Comparison of ENCODE assay signal across 27 cellular contexts in genomic region chr3:23966308-23966707, GRCh38. TPM values are rescaled to one million over a fixed set of nuclear protein-coding genes. Genes with fewer than 3 reads are reported as not detected.
A peak's percentile ranks its signal among the peaks of the same experiment; 100 is the strongest.
DNase-seq lines count a peak whose midpoint lies in the region; ATAC-seq and TF ChIP-seq lines count a peak whose summit lies in the region.
"Had no signal": no experiment of that assay in that cellular context is flagged by ENCODE, and none has a peak within 500 bp of the region (broad histone marks: within the 10 kb centered on the region; RNA-seq: fewer than 3 reads in every experiment).

No MANE protein-coding gene starts in this region.

- peak overlapping the region; percentile 17 for H3K27ac Mint-ChIP-seq in progenitor cell of endocrine pancreas
- H3K27ac Mint-ChIP-seq in activated CD4-positive, alpha-beta memory T cell treated with anti-CD3 and anti-CD28 coated beads for 36 hours = no peak overlapping the region
- H3K27ac Mint-ChIP-seq: activated CD4-positive, alpha-beta T cell treated with anti-CD3 and anti-CD28 coated beads, Interleukin-2, amount 10 ng/mL, durations not matched to agents 7 days and 5 days; CD4-positive, alpha-beta T cell; stimulated activated naive B cell treated with anti-CD40 and anti-IgM and Interleukin-4, amounts not matched to agents 10 μg/mL and 1 μg/mL and 100 μg/mL, for 72 hours had no signal

- CTCF ChIA-PET in activated CD4-positive, alpha-beta memory T cell treated with anti-CD3 and anti-CD28 coated beads for 36 hours (lab: Charles Lee) = interaction anchor here (0.7 kb wide), 1 partner anchor 504 kb away, joined by 3 read pairs; no protein-coding TSS in a partner anchor

- no peaks in the 10 kb centered on the region for H3K4me1 Mint-ChIP-seq in progenitor cell of endocrine pancreas (ENCODE audit: low read depth)
- peaks cover 9% of the 10 kb centered on the region for H3K4me1 Mint-ChIP-seq in activated CD4-positive, alpha-beta memory T cell treated with anti-CD3 and anti-CD28 coated beads for 36 hours (ENCODE audit: low read depth)
- H3K4me1 Mint-ChIP-seq: activated CD4-positive, alpha-beta T cell treated with anti-CD3 and anti-CD28 coated beads, Interleukin-2, amount 10 ng/mL, durations not matched to agents 7 days and 5 days had no signal

- no peak overlapping the region for H3K4me3 ChIP-seq in fibroblast of lung (replicated peaks in 1 of 4; ENCODE audit: control extremely low read depth in 1 of 4, insufficient read depth in 1 of 4, low read depth in 3 of 4, low read length in 4 of 4)
- H3K4me3 ChIP-seq: pancreas, Peyer's patch, SJSA1 had no signal

- no peak overlapping the region for H3K4me3 Mint-ChIP-seq in progenitor cell of endocrine pancreas (ENCODE audit: low read depth)
- H3K4me3 Mint-ChIP-seq in activated CD4-positive, alpha-beta memory T cell treated with anti-CD3 and anti-CD28 coated beads for 36 hours = no peak overlapping the region
- H3K4me3 Mint-ChIP-seq: activated CD4-positive, alpha-beta T cell treated with anti-CD3 and anti-CD28 coated beads, Interleukin-2, amount 10 ng/mL, durations not matched to agents 7 days and 5 days; CD4-positive, alpha-beta T cell; naive thymus-derived CD4-positive, alpha-beta T cell; stimulated activated naive B cell treated with anti-CD40 and anti-IgM and Interleukin-4, amounts not matched to agents 10 μg/mL and 1 μg/mL and 100 μg/mL, for 72 hours had no signal

- POLR2A ChIA-PET in activated CD4-positive, alpha-beta memory T cell treated with anti-CD3 and anti-CD28 coated beads for 36 hours (lab: Charles Lee) = no interaction called here

- DNase-seq in EL (peak; percentile 54), astrocyte of the hippocampus (ENCODE audit: low read depth, low spot score) (peak; percentile 41), fibroblast of lung (ENCODE audit: low read depth in 2 of 2) (peak; percentile 32 to 89), progenitor cell of endocrine pancreas (ENCODE audit: low spot score, unreplicated experiment) (no peak)
- no peak for DNase-seq in activated CD4-positive, alpha-beta memory T cell treated with anti-CD3 and anti-CD28 coated beads for 36 hours
- DNase-seq: activated CD4-positive, alpha-beta T cell treated with anti-CD3 and anti-CD28 coated beads, Interleukin-2, amount 10 ng/mL, durations not matched to agents 7 days and 5 days; activated CD8-positive, alpha-beta memory T cell treated with anti-CD3 and anti-CD28 coated beads, Interleukin-2, amount 50 U/mL, for 4 hours; activated effector memory CD4-positive, alpha-beta T cell treated with anti-CD3 and anti-CD28 coated beads, Interleukin-2, amount 50 U/mL, for 16 hours; CD4-positive, alpha-beta T cell; DMS153; GF-D8; left cardiac atrium; mesenchymal stem cell; naive thymus-derived CD4-positive, alpha-beta T cell; NCI-H1105 treated with DMSO at 0.1 percent for 48 hours; NCI-H2081 treated with DMSO at 0.1 percent for 48 hours; NCI-H510A treated with DMSO at 0.1 percent for 48 hours; pancreas; Peyer's patch; stimulated activated CD4-positive, alpha-beta T cell treated with anti-CD3 and anti-CD28 coated beads, Interleukin-2, amount 100 ng/mL, for 24 hours; stimulated activated naive B cell treated with anti-CD40 and anti-IgM and Interleukin-4, amounts not matched to agents 10 μg/mL and 1 μg/mL and 100 μg/mL, for 72 hours; T-helper 2 cell had no signal

- H3K9ac ChIP-seq in fibroblast of lung (ENCODE audit: insufficient read depth, low read length) = no peak overlapping the region

- H3K27ac ChIP-seq in fibroblast of lung (ENCODE audit: insufficient read depth, low read length) = no peak overlapping the region
- H3K27ac ChIP-seq: pancreas, Peyer's patch, SJSA1, VCaP had no signal

- no peaks in the 10 kb centered on the region for H4K20me1 ChIP-seq in fibroblast of lung (ENCODE audit: control insufficient read depth, extremely low read depth, insufficient read depth, low read length)

- no peaks in the 10 kb centered on the region for H3K27me3 ChIP-seq in fibroblast of lung (ENCODE audit: control insufficient read depth, insufficient read depth, low read length)
- H3K27me3 ChIP-seq: pancreas, Peyer's patch, SJSA1 had no signal

- peaks cover 6% of the 10 kb centered on the region for H3K79me2 ChIP-seq in fibroblast of lung (ENCODE audit: control insufficient read depth, insufficient read depth, low read length)

- TF ChIP-seq CTCF in fibroblast of lung (conservative IDR thresholded peaks at IDR 0.05 in 1 of 2, IDR thresholded peaks at IDR 0.05 in 1 of 2; ENCODE audit: low read depth in 1 of 2, low read length in 2 of 2) = no peak
- no peak for TF ChIP-seq CTCF in progenitor cell of endocrine pancreas (IDR thresholded peaks at IDR 0.05; ENCODE audit: unreplicated experiment)

- intact Hi-C loops in activated CD4-positive, alpha-beta memory T cell treated with anti-CD3 and anti-CD28 coated beads for 36 hours (cut with micrococcal nuclease) = no loop called here

- H3K9me3 Mint-ChIP-seq in progenitor cell of endocrine pancreas (ENCODE audit: low read depth) = no peaks in the 10 kb centered on the region
- no peaks in the 10 kb centered on the region for H3K9me3 Mint-ChIP-seq in activated CD4-positive, alpha-beta memory T cell treated with anti-CD3 and anti-CD28 coated beads for 36 hours
- H3K9me3 Mint-ChIP-seq: activated CD4-positive, alpha-beta T cell treated with anti-CD3 and anti-CD28 coated beads, Interleukin-2, amount 10 ng/mL, durations not matched to agents 7 days and 5 days; CD4-positive, alpha-beta T cell; naive thymus-derived CD4-positive, alpha-beta T cell; stimulated activated naive B cell treated with anti-CD40 and anti-IgM and Interleukin-4, amounts not matched to agents 10 μg/mL and 1 μg/mL and 100 μg/mL, for 72 hours had no signal

- peaks cover 7% of the 10 kb centered on the region for H3K4me1 ChIP-seq in fibroblast of lung (ENCODE audit: control insufficient read depth, extremely low read depth, insufficient read depth, low read length)
- H3K4me1 ChIP-seq: pancreas, Peyer's patch had no signal

- H3K36me3 Mint-ChIP-seq in progenitor cell of endocrine pancreas (ENCODE audit: insufficient read depth) = peaks cover 26% of the 10 kb centered on the region
- peaks cover 29% of the 10 kb centered on the region for H3K36me3 Mint-ChIP-seq in activated CD4-positive, alpha-beta memory T cell treated with anti-CD3 and anti-CD28 coated beads for 36 hours

- no peaks in the 10 kb centered on the region for H3K27me3 Mint-ChIP-seq in progenitor cell of endocrine pancreas
- no peaks in the 10 kb centered on the region for H3K27me3 Mint-ChIP-seq in activated CD4-positive, alpha-beta memory T cell treated with anti-CD3 and anti-CD28 coated beads for 36 hours
- H3K27me3 Mint-ChIP-seq: activated CD4-positive, alpha-beta T cell treated with anti-CD3 and anti-CD28 coated beads, Interleukin-2, amount 10 ng/mL, durations not matched to agents 7 days and 5 days; CD4-positive, alpha-beta T cell; naive thymus-derived CD4-positive, alpha-beta T cell; stimulated activated naive B cell treated with anti-CD40 and anti-IgM and Interleukin-4, amounts not matched to agents 10 μg/mL and 1 μg/mL and 100 μg/mL, for 72 hours had no signal

- no peak overlapping the region for H2AFZ ChIP-seq in fibroblast of lung (ENCODE audit: low read length)

- no peak for ATAC-seq in HG02798 (IDR thresholded peaks at IDR 0.05; ENCODE audit: poor library complexity, unreplicated experiment)
- no peak for ATAC-seq in GM21360 (IDR thresholded peaks at IDR 0.05; ENCODE audit: unreplicated experiment)
- ATAC-seq in HG03097 (IDR thresholded peaks at IDR 0.05; ENCODE audit: low FRiP score, unreplicated experiment) = no peak
- ATAC-seq: left cardiac atrium; naive thymus-derived CD4-positive, alpha-beta T cell; pancreas; stimulated activated naive B cell treated with anti-CD40 and anti-IgM and Interleukin-4, amounts not matched to agents 10 μg/mL and 1 μg/mL and 100 μg/mL, for 72 hours had no signal

- H3K36me3 ChIP-seq in fibroblast of lung (ENCODE audit: control insufficient read depth, insufficient read depth, low read length) = peaks cover 3% of the 10 kb centered on the region

- no peak overlapping the region for H3K4me2 ChIP-seq in fibroblast of lung (ENCODE audit: extremely low read depth, insufficient read depth, low read length)

- no peaks in the 10 kb centered on the region for H3K9me3 ChIP-seq in fibroblast of lung (ENCODE audit: control insufficient read depth, insufficient read depth, low read depth, low read length)
- H3K9me3 ChIP-seq: pancreas, Peyer's patch, SJSA1 had no signal

RNA-seq across cellular contexts. Expression of gene NR1D2, which starts 21.2 kb away (rescaled TPM):
- total RNA-seq in fibroblast of lung = 55.7 and 85.2 TPM in 2 replicates
- polyA plus RNA-seq in fibroblast of lung = 27.7 and 41.5 TPM in 2 replicates
- 20.1 and 28.0 TPM in 2 replicates for polyA plus RNA-seq in fibroblast of lung (2012)
- polyA minus RNA-seq in fibroblast of lung (ENCODE audit: low replicate concordance) = 7.0 and 9.1 TPM in 2 replicates
- total RNA-seq in progenitor cell of endocrine pancreas = 14.9 TPM in 2 replicates
- total RNA-seq in activated CD4-positive, alpha-beta memory T cell treated with anti-CD3 and anti-CD28 coated beads for 36 hours = 1 to 10 TPM; 5.4 to 5.9 TPM

RNA-seq across cellular contexts. Expression of gene RPL15, which starts 49.4 kb away (rescaled TPM):
- 1,860 and 3,172 TPM in 2 replicates for total RNA-seq in fibroblast of lung
- 3,646 and 3,720 TPM in 2 replicates for polyA plus RNA-seq in fibroblast of lung
- polyA plus RNA-seq in fibroblast of lung (2012) = 2,674 and 3,021 TPM in 2 replicates
- polyA minus RNA-seq in fibroblast of lung (ENCODE audit: low replicate concordance) = 893 and 1,136 TPM in 2 replicates
- total RNA-seq in progenitor cell of endocrine pancreas = 1,859 and 1,922 TPM in 2 replicates
- 1,000 to 10,000 TPM; 2,597 to 2,603 TPM for total RNA-seq in activated CD4-positive, alpha-beta memory T cell treated with anti-CD3 and anti-CD28 coated beads for 36 hours

RNA-seq across cellular contexts. Expression of gene NKIRAS1, which starts 49.5 kb away (rescaled TPM):
- total RNA-seq in fibroblast of lung = 17.8 and 18.2 TPM in 2 replicates
- 13.6 and 15.8 TPM in 2 replicates for polyA plus RNA-seq in fibroblast of lung
- polyA plus RNA-seq in fibroblast of lung (2012) = 9.4 and 9.9 TPM in 2 replicates
- 3.6 TPM in 1 of 2 replicates, not detected in the other for polyA minus RNA-seq in fibroblast of lung (ENCODE audit: low replicate concordance)
- total RNA-seq in progenitor cell of endocrine pancreas = 8.5 and 9.5 TPM in 2 replicates
- total RNA-seq in activated CD4-positive, alpha-beta memory T cell treated with anti-CD3 and anti-CD28 coated beads for 36 hours = 1 to 10 TPM; 3.9 TPM

Comparison
In these comparisons a context has a peak if more than half of its experiments do, and no peak if none do; other contexts are left out.
1. DNase-seq: peak in EL (single experiment), astrocyte of the hippocampus (single experiment) and fibroblast of lung (2 of 2); none in progenitor cell of endocrine pancreas (single experiment) and activated CD4-positive, alpha-beta memory T cell treated with anti-CD3 and anti-CD28 coated beads for 36 hours (single experiment).